In genomic region chr10:97119058-97119832, GRCh38 we compare ENCODE assay signal across 20 cellular contexts.
"Had no signal": no experiment of that assay in that cellular context is flagged by ENCODE, and none has a peak within 500 bp of the region (broad histone marks: within the 10 kb centered on the region; RNA-seq: fewer than 3 reads in every experiment).

No MANE protein-coding gene starts in this region.

- H3K4me3 ChIP-seq: breast epithelium, esophagus squamous epithelium, lower lobe of right lung, right atrium auricular region, skin epidermis, tibial nerve, uterus had no signal

- H3K4me3 Mint-ChIP-seq: activated CD4-positive, alpha-beta T cell treated with anti-CD3 and anti-CD28 coated beads, Interleukin-2, amount 10 ng/mL, durations not matched to agents 7 days and 5 days; activated CD8-positive, alpha-beta T cell treated with anti-CD3 and anti-CD28 coated beads, Interleukin-2, amount 10 ng/mL, durations not matched to agents 7 days and 5 days; activated T-cell treated with anti-CD3 and anti-CD28 coated beads, Interleukin-2, amount 50 U/mL, for 24 hours; nephron; stimulated activated naive CD8-positive, alpha-beta T cell treated with anti-CD3 and anti-CD28 coated beads, Interleukin-15, Interleukin-2, amounts not matched to agents 100 ng/mL and 50 ng/mL, for 24 hours; T-cell had no signal

- H3K4me1 Mint-ChIP-seq: activated CD4-positive, alpha-beta T cell treated with anti-CD3 and anti-CD28 coated beads, Interleukin-2, amount 10 ng/mL, durations not matched to agents 7 days and 5 days; nephron; T-cell had no signal

- DNase-seq: activated CD4-positive, alpha-beta T cell treated with anti-CD3 and anti-CD28 coated beads, Interleukin-2, amount 10 ng/mL, durations not matched to agents 7 days and 5 days; activated CD8-positive, alpha-beta T cell treated with anti-CD3 and anti-CD28 coated beads, Interleukin-2, amount 10 ng/mL, durations not matched to agents 7 days and 5 days; activated naive CD4-positive, alpha-beta T cell treated with anti-CD3 and anti-CD28 coated beads, Interleukin-2, amount 50 U/mL, for 16 hours; activated T-cell treated with anti-CD3 and anti-CD28 coated beads, Interleukin-2, amount 50 U/mL, for 24 hours; effector memory CD4-positive, alpha-beta T cell; esophagus squamous epithelium; left colon; lower lobe of right lung; stimulated activated CD4-positive, alpha-beta T cell treated with anti-CD3 and anti-CD28 coated beads, Interleukin-15, amount 100 ng/mL, for 24 hours; stimulated activated CD4-positive, alpha-beta T cell treated with anti-CD3 and anti-CD28 coated beads, Interleukin-2, amount 100 ng/mL, for 48 hours; T-cell; T-helper 9 cell; uterus had no signal

- H3K27me3 Mint-ChIP-seq: activated CD4-positive, alpha-beta T cell treated with anti-CD3 and anti-CD28 coated beads, Interleukin-2, amount 10 ng/mL, durations not matched to agents 7 days and 5 days; progenitor cell of endocrine pancreas had no signal

- H3K4me1 ChIP-seq: breast epithelium, esophagus squamous epithelium, lower lobe of right lung, right atrium auricular region, tibial nerve, uterus had no signal

- H3K27ac ChIP-seq: breast epithelium, esophagus squamous epithelium, lower lobe of right lung, right atrium auricular region, skin epidermis, tibial nerve, uterus had no signal

- H3K36me3 ChIP-seq: breast epithelium, esophagus squamous epithelium, lower lobe of right lung, right atrium auricular region, tibial nerve, uterus had no signal

- H3K27ac Mint-ChIP-seq: activated CD4-positive, alpha-beta T cell treated with anti-CD3 and anti-CD28 coated beads, Interleukin-2, amount 10 ng/mL, durations not matched to agents 7 days and 5 days; activated CD8-positive, alpha-beta T cell treated with anti-CD3 and anti-CD28 coated beads, Interleukin-2, amount 10 ng/mL, durations not matched to agents 7 days and 5 days; activated T-cell treated with anti-CD3 and anti-CD28 coated beads, Interleukin-2, amount 50 U/mL, for 24 hours; nephron; progenitor cell of endocrine pancreas; stimulated activated naive CD8-positive, alpha-beta T cell treated with anti-CD3 and anti-CD28 coated beads, Interleukin-15, Interleukin-2, amounts not matched to agents 100 ng/mL and 50 ng/mL, for 24 hours; T-cell had no signal

- H3K9me3 ChIP-seq: breast epithelium, esophagus squamous epithelium, lower lobe of right lung, right atrium auricular region, tibial nerve, uterus had no signal

- H3K27me3 ChIP-seq: breast epithelium, right atrium auricular region, tibial nerve, uterus had no signal

- ATAC-seq: activated CD8-positive, alpha-beta T cell treated with anti-CD3 and anti-CD28 coated beads, Interleukin-2, amount 10 ng/mL, durations not matched to agents 7 days and 5 days; left colon; lower lobe of right lung; T-cell had no signal

- H3K36me3 Mint-ChIP-seq: T-cell had no signal

- H3K9me3 Mint-ChIP-seq: activated CD4-positive, alpha-beta T cell treated with anti-CD3 and anti-CD28 coated beads, Interleukin-2, amount 10 ng/mL, durations not matched to agents 7 days and 5 days; activated T-cell treated with anti-CD3 and anti-CD28 coated beads, Interleukin-2, amount 50 U/mL, for 24 hours; nephron; stimulated activated naive CD8-positive, alpha-beta T cell treated with anti-CD3 and anti-CD28 coated beads, Interleukin-15, Interleukin-2, amounts not matched to agents 100 ng/mL and 50 ng/mL, for 24 hours; T-cell had no signal
